Comparison of ENCODE assay signal across 8 cellular contexts in genomic region chr17:81927653-81928496, GRCh38. TPM values are rescaled to one million over a fixed set of nuclear protein-coding genes. Genes with fewer than 3 reads are reported as not detected.
DNase-seq lines count a peak whose midpoint lies in the region; ATAC-seq, FAIRE-seq and TF ChIP-seq lines count a peak whose summit lies in the region.

Gene MAFG, minus strand, starts transcription at chr17:81927735. Its CDS starts 4,550 bp downstream, at chr17:81923185.

- H3K27ac ChIP-seq in HCT116 (ENCODE audit: low read depth, low read length) (peak within 1 kb of the TSS; percentile 97), SJSA1 (peak within 1 kb of the TSS; percentile 95), neutrophil (peak within 1 kb of the TSS; percentile 95), substantia nigra (ENCODE audit: low read depth, low read length, poor library complexity, severe bottlenecking) (peak within 1 kb of the TSS; percentile 74)

- peak; percentile 87 for DNase-seq in HCT116 (ENCODE audit: low read depth, low spot score)
- peak; percentile 89 for DNase-seq in MV-4-11 (lab: John Stamatoyannopoulos, UW)
- peak; percentile 96 to 99 for DNase-seq in SJSA1 (ENCODE audit: low read depth in 1 of 2, low spot score in 2 of 2)
- DNase-seq in activated naive CD4-positive, alpha-beta T cell (lab: John Stamatoyannopoulos, UW): peak; percentile 72 to 83 (median 79)
- peak; percentile 100 for DNase-seq in frontal cortex (ENCODE audit: low spot score in 2 of 2)
- DNase-seq in substantia nigra (lab: John Stamatoyannopoulos, UW): peak in 48 of 49 donors; percentile 46 to 95 (median 85)

- H2AFZ ChIP-seq in HCT116 (ENCODE audit: low read depth, low read length, poor library complexity, severe bottlenecking): no peak within 1 kb of the TSS

- H3K4me3 ChIP-seq in HCT116 (replicated peaks in 1 of 2; ENCODE audit: low read depth in 1 of 2, low read length in 2 of 2): peak within 1 kb of the TSS; percentile 89 to 93
- H3K4me3 ChIP-seq in SJSA1: peak within 1 kb of the TSS; percentile 91
- peak within 1 kb of the TSS; percentile 83 to 88 for H3K4me3 ChIP-seq in neutrophil (ENCODE audit: low read depth in 1 of 2, low read length in 1 of 2)

- H4K20me1 ChIP-seq in HCT116 (ENCODE audit: insufficient read depth): no peaks in the 10 kb centered on the region

- BruUV-seq in HCT116 (replicated peaks; lab: Mats Ljungman, UMichigan): no TSS peak

- POLR2A ChIA-PET in HCT116 (lab: Charles Lee): interaction anchor here (0.7 to 4.6 kb wide), 5 partner anchors 9 to 215 kb away, joined by 3 to 18 read pairs (median 4); partner anchors contain the start of genes CENPX, LRRC45 and PYCR1

- FAIRE-seq in G401.6 (lab: Jason Lieb, UNC): peak; percentile 23
- FAIRE-seq in frontal cortex (lab: Jason Lieb, UNC): no peak

- peak in 2 of 3 experiments; percentile 65 to 69; a peak in 5 of 6 replicates for TF ChIP-seq CTCF in HCT116 (IDR thresholded peaks at IDR 0.05 in 2 of 3, conservative IDR thresholded peaks at IDR 0.05 in 1 of 3; ENCODE audit: borderline replicate concordance in 1 of 3, insufficient read depth in 1 of 3, low read depth in 2 of 3, low read length in 2 of 3)
- peak; percentile 22 for TF ChIP-seq CTCF in neutrophil (IDR thresholded peaks at IDR 0.05)

- H3K4me1 ChIP-seq in HCT116 (ENCODE audit: control insufficient read depth in 1 of 2, insufficient read depth in 2 of 2, low read length in 2 of 2): peaks cover 44 to 77% of the 10 kb centered on the region in 2 experiments
- peaks cover 33% of the 10 kb centered on the region for H3K4me1 ChIP-seq in SJSA1 (replicated peaks)
- peaks cover 52 to 54% of the 10 kb centered on the region in 2 experiments for H3K4me1 ChIP-seq in neutrophil (ENCODE audit: control insufficient read depth in 1 of 2, insufficient read depth in 1 of 2, low read depth in 1 of 2, low read length in 1 of 2)

- intact Hi-C loops in HCT116 (cut with micrococcal nuclease): loop anchor here (5.0 kb wide), 1 partner anchor 56 kb away; the partner anchor contains the start of gene ARHGDIA

- no peak for TF ChIP-seq RAD21 in HCT116 (IDR thresholded peaks at IDR 0.05; ENCODE audit: low read depth)

- peak; percentile 24 for TF ChIP-seq POLR2A in HCT116 (IDR thresholded peaks at IDR 0.05; ENCODE audit: borderline replicate concordance, extremely low read depth, insufficient read depth, insufficient read length)

- peak within 1 kb of the TSS; percentile 95 for H3K4me2 ChIP-seq in HCT116 (ENCODE audit: low read length)

- CTCF ChIA-PET in HCT116 (lab: Charles Lee): interaction anchor here (0.7 to 2.1 kb wide), 9 partner anchors 8 to 110 kb away, joined by 3 to 7 read pairs (median 5); partner anchors contain the start of genes ARHGDIA, CENPX, DCXR and LRRC45

- peak within 1 kb of the TSS; percentile 91 for H3K9ac ChIP-seq in HCT116 (ENCODE audit: low read length)

- RAD21 ChIA-PET in HCT116 (lab: Charles Lee; ENCODE audit: low non-redundant PET in 1 of 2, low total read pairs in 2 of 2, uncharacterized antibody in 2 of 2, unreplicated experiment in 2 of 2): interaction anchor here in 1 of 2 experiments (0.7 kb wide), 2 partner anchors 50 to 68 kb away, joined by 3 read pairs; no protein-coding TSS in a partner anchor

- H3K36me3 ChIP-seq in HCT116 (ENCODE audit: control insufficient read depth in 1 of 2, insufficient read depth in 2 of 2, low read length in 2 of 2) (peaks cover 0 to 5% of the 10 kb centered on the region in 2 experiments; a peak in 1 of 4 replicates), SJSA1 (peaks cover 5% of the 10 kb centered on the region), neutrophil (no peaks in the 10 kb centered on the region)

- H3K79me2 ChIP-seq in HCT116 (ENCODE audit: insufficient read depth, low read length): peaks cover 48% of the 10 kb centered on the region

- H3K27me3 ChIP-seq in HCT116 (ENCODE audit: insufficient read depth, low read length): no peaks in the 10 kb centered on the region
- H3K27me3 ChIP-seq in SJSA1 (replicated peaks): 0 out of 2 replicates have a peak, but pooled peaks cover 2% of the 10 kb centered on the region
- H3K27me3 ChIP-seq in neutrophil: peaks cover 51% of the 10 kb centered on the region

- H3K9me2 ChIP-seq in HCT116 (ENCODE audit: insufficient read depth): no peaks in the 10 kb centered on the region

- H3K9me3 ChIP-seq in HCT116 (ENCODE audit: control insufficient read depth in 1 of 2, insufficient read depth in 1 of 2, low read depth in 1 of 2, low read length in 2 of 2) (no peaks in the 10 kb centered on the region), SJSA1 (replicated peaks) (no peaks in the 10 kb centered on the region), neutrophil (no peaks in the 10 kb centered on the region)

- peak; percentile 62 for ATAC-seq in HCT116

TF ChIP-seq in HCT116, 20 proteins besides CTCF, POLR2A, EP300 and RAD21:
- TF ChIP-seq SIN3A (IDR thresholded peaks at IDR 0.05; ENCODE audit: low read depth) (peak; percentile 84), YY1 (IDR thresholded peaks at IDR 0.05; ENCODE audit: extremely low read depth, insufficient replicate concordance, low read depth, low read length) (no peak), EGR1 (IDR thresholded peaks at IDR 0.05; ENCODE audit: low read depth) (no peak), ZFX (IDR thresholded peaks at IDR 0.05) (peak; percentile 79), CEBPB (IDR thresholded peaks at IDR 0.05; ENCODE audit: low read depth) (no peak), CBX3 (IDR thresholded peaks at IDR 0.05; ENCODE audit: low read depth) (no peak), EZH2 (IDR thresholded peaks at IDR 0.05) (no peak), MAX (IDR thresholded peaks at IDR 0.05) (peak; percentile 88), ZNF274 (IDR thresholded peaks at IDR 0.05; ENCODE audit: low read depth, low read length) (no peak), EZH2phosphoT487 (IDR thresholded peaks at IDR 0.05; ENCODE audit: borderline replicate concordance) (no peak), ATF3 (IDR thresholded peaks at IDR 0.05) (no peak), SP1 (IDR thresholded peaks at IDR 0.05; ENCODE audit: low read depth) (no peak; the same call in 1 of the 2 replicates), TCF7L2 (IDR thresholded peaks at IDR 0.05; ENCODE audit: borderline replicate concordance, extremely low read depth, insufficient read depth, insufficient read length) (peak; percentile 81), ELF1 (IDR thresholded peaks at IDR 0.05; ENCODE audit: borderline replicate concordance, low read depth) (no peak), FOSL1 (IDR thresholded peaks at IDR 0.05; ENCODE audit: low read depth) (no peak), POLR2AphosphoS5 (IDR thresholded peaks at IDR 0.05; ENCODE audit: low read depth, low read length) (peak; percentile 67), SRF (IDR thresholded peaks at IDR 0.05; ENCODE audit: low read depth) (no peak), REST (IDR thresholded peaks at IDR 0.05; ENCODE audit: low read depth) (no peak), JUND (IDR thresholded peaks at IDR 0.05) (no peak)
- TF ChIP-seq, protein P1, sequence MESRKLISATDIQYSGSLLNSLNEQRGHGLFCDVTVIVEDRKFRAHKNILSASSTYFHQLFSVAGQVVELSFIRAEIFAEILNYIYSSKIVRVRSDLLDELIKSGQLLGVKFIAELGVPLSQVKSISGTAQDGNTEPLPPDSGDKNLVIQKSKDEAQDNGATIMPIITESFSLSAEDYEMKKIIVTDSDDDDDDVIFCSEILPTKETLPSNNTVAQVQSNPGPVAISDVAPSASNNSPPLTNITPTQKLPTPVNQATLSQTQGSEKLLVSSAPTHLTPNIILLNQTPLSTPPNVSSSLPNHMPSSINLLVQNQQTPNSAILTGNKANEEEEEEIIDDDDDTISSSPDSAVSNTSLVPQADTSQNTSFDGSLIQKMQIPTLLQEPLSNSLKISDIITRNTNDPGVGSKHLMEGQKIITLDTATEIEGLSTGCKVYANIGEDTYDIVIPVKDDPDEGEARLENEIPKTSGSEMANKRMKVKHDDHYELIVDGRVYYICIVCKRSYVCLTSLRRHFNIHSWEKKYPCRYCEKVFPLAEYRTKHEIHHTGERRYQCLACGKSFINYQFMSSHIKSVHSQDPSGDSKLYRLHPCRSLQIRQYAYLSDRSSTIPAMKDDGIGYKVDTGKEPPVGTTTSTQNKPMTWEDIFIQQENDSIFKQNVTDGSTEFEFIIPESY (IDR thresholded peaks at IDR 0.05; ENCODE audit: extremely low read depth, insufficient replicate concordance, low read length): peak; percentile 8

RNA-seq across cellular contexts. Expression of gene MAFG, which starts in this region (rescaled TPM):
- total RNA-seq in HCT116 (2021; ENCODE audit: unreplicated experiment) (46.8 TPM), frontal cortex (13.9 TPM)
- 29.0 and 32.9 TPM in 2 replicates for polyA plus RNA-seq in HCT116 (2012)
- 25.2 and 30.9 TPM in 2 replicates for total RNA-seq in SJSA1 (2014; rRNA removed; shearing (Covaris generic))

Comparison
In these comparisons a context has a peak if more than half of its experiments do, and no peak if none do; other contexts are left out.
1. Peak in every context shown above with its lines: DNase-seq, ATAC-seq, H3K4me3 ChIP-seq and H3K27ac ChIP-seq.